Comparison of ENCODE assay signal across 3 cellular contexts in the genomic region with DNA sequence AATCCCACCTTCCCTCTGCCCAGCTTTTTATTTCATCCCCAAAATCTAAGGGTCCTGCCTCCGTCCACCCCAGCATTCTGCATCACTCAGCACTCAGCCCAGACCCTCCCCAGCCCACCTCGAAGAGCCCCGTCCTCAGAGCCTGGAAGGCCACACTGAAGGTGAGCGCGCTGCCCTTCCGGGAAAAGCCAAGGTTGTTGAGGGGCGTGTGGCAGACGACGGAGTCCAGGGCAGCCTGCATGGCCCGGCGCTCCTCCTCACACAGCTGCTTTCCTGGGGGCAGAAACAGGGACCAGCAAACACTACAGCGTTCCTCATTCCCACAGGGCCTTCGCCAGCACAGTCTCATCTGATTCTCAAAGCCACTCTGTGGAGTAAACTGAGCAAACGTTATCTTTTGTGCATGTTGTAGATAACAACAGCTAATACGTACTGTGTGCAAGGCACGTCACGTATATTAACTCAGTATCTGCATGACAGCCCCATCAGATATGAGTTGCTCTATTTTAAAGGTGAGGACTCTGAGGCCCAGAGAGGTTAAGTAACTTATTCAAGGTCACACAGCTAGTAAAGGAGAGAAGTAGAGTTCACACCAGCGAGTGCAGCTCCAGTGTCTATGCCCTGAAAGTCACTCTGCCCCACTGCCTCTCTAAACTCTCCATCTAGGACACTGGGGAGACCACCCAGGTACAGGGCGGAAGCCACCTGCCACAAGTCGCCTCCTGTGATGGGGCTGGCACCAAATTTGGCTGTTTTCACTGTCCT.
TF ChIP-seq lines count a peak whose summit lies in the region.

No MANE protein-coding gene starts in this region.

TF ChIP-seq in SK-N-SH, 30 proteins besides CTCF, POLR2A, EP300 and RAD21:
- TF ChIP-seq SMC3 (IDR thresholded peaks at IDR 0.05; ENCODE audit: low read depth, low read length) (no peak), TEAD4 (IDR thresholded peaks at IDR 0.05; ENCODE audit: borderline replicate concordance, insufficient read depth) (no peak), ELF1 (IDR thresholded peaks at IDR 0.05) (no peak), TAF1 (IDR thresholded peaks at IDR 0.05; ENCODE audit: borderline replicate concordance, low read depth, low read length) (no peak)
- TF ChIP-seq, protein P1, sequence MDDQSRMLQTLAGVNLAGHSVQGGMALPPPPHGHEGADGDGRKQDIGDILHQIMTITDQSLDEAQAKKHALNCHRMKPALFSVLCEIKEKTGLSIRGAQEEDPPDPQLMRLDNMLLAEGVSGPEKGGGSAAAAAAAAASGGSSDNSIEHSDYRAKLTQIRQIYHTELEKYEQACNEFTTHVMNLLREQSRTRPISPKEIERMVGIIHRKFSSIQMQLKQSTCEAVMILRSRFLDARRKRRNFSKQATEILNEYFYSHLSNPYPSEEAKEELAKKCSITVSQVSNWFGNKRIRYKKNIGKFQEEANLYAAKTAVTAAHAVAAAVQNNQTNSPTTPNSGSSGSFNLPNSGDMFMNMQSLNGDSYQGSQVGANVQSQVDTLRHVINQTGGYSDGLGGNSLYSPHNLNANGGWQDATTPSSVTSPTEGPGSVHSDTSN (IDR thresholded peaks at IDR 0.05): no peak

TF ChIP-seq in SK-N-SH treated with all-trans-retinoic acid at 6 μM for 48 hours, 23 proteins besides CTCF, POLR2A, EP300 and RAD21:
- TF ChIP-seq ZNF565 (CRISPR knock-in tag; conservative IDR thresholded peaks at IDR 0.05; ENCODE audit: low read depth) (no peak), POU6F1 (CRISPR knock-in tag; IDR thresholded peaks at IDR 0.05; ENCODE audit: borderline replicate concordance, low read depth) (no peak), GLIS3 (CRISPR knock-in tag; IDR thresholded peaks at IDR 0.05) (no peak), BACH2 (CRISPR knock-in tag; IDR thresholded peaks at IDR 0.05; ENCODE audit: borderline replicate concordance) (no peak), TCF4 (CRISPR knock-in tag; IDR thresholded peaks at IDR 0.05; ENCODE audit: borderline replicate concordance) (no peak), RARB (CRISPR knock-in tag; IDR thresholded peaks at IDR 0.05) (no peak), ZNF8 (CRISPR knock-in tag; IDR thresholded peaks at IDR 0.05) (no peak), ESRRG (CRISPR knock-in tag; IDR thresholded peaks at IDR 0.05) (no peak), ZFP30 (CRISPR knock-in tag; IDR thresholded peaks at IDR 0.05) (no peak), CSDC2 (CRISPR knock-in tag; IDR thresholded peaks at IDR 0.05) (no peak), ZC3H10 (CRISPR knock-in tag; IDR thresholded peaks at IDR 0.05) (no peak), ZFP3 (CRISPR knock-in tag; IDR thresholded peaks at IDR 0.05) (no peak), ARNTL (CRISPR knock-in tag; IDR thresholded peaks at IDR 0.05; ENCODE audit: borderline replicate concordance, low read depth) (no peak), SNAI2 (CRISPR knock-in tag; IDR thresholded peaks at IDR 0.05) (no peak), PPARA (CRISPR knock-in tag; IDR thresholded peaks at IDR 0.05; ENCODE audit: borderline replicate concordance) (no peak)
- TF ChIP-seq, protein P2, sequence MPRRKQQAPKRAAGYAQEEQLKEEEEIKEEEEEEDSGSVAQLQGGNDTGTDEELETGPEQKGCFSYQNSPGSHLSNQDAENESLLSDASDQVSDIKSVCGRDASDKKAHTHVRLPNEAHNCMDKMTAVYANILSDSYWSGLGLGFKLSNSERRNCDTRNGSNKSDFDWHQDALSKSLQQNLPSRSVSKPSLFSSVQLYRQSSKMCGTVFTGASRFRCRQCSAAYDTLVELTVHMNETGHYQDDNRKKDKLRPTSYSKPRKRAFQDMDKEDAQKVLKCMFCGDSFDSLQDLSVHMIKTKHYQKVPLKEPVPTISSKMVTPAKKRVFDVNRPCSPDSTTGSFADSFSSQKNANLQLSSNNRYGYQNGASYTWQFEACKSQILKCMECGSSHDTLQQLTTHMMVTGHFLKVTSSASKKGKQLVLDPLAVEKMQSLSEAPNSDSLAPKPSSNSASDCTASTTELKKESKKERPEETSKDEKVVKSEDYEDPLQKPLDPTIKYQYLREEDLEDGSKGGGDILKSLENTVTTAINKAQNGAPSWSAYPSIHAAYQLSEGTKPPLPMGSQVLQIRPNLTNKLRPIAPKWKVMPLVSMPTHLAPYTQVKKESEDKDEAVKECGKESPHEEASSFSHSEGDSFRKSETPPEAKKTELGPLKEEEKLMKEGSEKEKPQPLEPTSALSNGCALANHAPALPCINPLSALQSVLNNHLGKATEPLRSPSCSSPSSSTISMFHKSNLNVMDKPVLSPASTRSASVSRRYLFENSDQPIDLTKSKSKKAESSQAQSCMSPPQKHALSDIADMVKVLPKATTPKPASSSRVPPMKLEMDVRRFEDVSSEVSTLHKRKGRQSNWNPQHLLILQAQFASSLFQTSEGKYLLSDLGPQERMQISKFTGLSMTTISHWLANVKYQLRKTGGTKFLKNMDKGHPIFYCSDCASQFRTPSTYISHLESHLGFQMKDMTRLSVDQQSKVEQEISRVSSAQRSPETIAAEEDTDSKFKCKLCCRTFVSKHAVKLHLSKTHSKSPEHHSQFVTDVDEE (CRISPR knock-in tag; IDR thresholded peaks at IDR 0.05): no peak
- TF ChIP-seq, protein P3, sequence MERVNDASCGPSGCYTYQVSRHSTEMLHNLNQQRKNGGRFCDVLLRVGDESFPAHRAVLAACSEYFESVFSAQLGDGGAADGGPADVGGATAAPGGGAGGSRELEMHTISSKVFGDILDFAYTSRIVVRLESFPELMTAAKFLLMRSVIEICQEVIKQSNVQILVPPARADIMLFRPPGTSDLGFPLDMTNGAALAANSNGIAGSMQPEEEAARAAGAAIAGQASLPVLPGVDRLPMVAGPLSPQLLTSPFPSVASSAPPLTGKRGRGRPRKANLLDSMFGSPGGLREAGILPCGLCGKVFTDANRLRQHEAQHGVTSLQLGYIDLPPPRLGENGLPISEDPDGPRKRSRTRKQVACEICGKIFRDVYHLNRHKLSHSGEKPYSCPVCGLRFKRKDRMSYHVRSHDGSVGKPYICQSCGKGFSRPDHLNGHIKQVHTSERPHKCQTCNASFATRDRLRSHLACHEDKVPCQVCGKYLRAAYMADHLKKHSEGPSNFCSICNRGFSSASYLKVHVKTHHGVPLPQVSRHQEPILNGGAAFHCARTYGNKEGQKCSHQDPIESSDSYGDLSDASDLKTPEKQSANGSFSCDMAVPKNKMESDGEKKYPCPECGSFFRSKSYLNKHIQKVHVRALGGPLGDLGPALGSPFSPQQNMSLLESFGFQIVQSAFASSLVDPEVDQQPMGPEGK (CRISPR knock-in tag; IDR thresholded peaks at IDR 0.05; ENCODE audit: borderline replicate concordance): no peak
TF ChIP-seq in SK-N-SH treated with all-trans-retinoic acid at 6 μM for 48 hours: peak in this region for 0.

TF ChIP-seq in HCT116, 20 proteins besides CTCF, POLR2A, EP300 and RAD21:
- TF ChIP-seq POLR2AphosphoS5 (IDR thresholded peaks at IDR 0.05; ENCODE audit: low read depth, low read length) (no peak), JUND (IDR thresholded peaks at IDR 0.05) (no peak), EZH2phosphoT487 (IDR thresholded peaks at IDR 0.05; ENCODE audit: borderline replicate concordance) (no peak), CBX3 (IDR thresholded peaks at IDR 0.05; ENCODE audit: low read depth) (no peak)
